ENCODE assay signal across 15 cellular contexts in the genomic region with DNA sequence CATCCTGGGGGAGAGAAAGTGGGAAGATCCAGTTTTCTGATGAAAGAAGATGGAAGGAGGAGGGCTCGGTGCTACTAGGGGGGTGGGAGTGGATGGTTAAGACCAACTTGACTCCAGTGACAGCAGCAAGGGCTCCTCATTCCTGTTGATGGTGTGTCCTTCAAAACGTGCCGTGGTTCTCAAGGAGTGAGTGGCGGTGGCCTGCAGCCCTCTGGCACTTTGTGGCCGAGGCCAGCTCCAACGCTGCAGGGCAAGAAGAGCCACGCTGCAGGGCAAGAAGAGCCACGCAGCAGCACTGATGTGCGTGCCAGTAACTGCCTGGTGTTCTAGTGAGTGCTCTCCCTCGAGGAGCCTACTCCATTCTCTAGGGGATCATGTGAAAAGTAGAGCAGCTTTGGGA.
"Had no signal": no experiment of that assay in that cellular context is flagged by ENCODE, and none has a peak within 500 bp of the region (broad histone marks: within the 10 kb centered on the region; RNA-seq: fewer than 3 reads in every experiment).

No MANE protein-coding gene starts in this region.

- DNase-seq: activated CD4-positive, alpha-beta T cell treated with anti-CD3 and anti-CD28 coated beads, Interleukin-2, amount 50 U/mL, for 4 hours; activated gamma-delta T cell treated with Interleukin-2 at 50 U/mL for 16 hours; aorta; ovary; stimulated activated CD4-positive, alpha-beta T cell treated with anti-CD3 and anti-CD28 coated beads, Interleukin-4, amount 100 ng/mL, for 4 hours; stimulated activated naive B cell treated with anti-CD40 and anti-IgM and Interleukin-4, amounts not matched to agents 10 μg/mL and 1 μg/mL and 100 μg/mL, for 72 hours had no signal

- H3K9me3 ChIP-seq: gastroesophageal sphincter, ovary, psoas muscle, right lobe of liver, SJSA1 had no signal

- H3K27ac Mint-ChIP-seq: activated T-helper 1 cell treated with anti-CD3 and anti-CD28 coated beads, Interleukin-12 subunit alpha, Interleukin-12 subunit beta, Interleukin-2, Interleukin-4 antibody, amounts not matched to agents 30 ng/mL and 10 ng/mL and 1 ng/mL, durations not matched to agents 14 hours and 24 hours and 36 hours; stimulated activated naive B cell treated with anti-CD40 and anti-IgM and Interleukin-4, amounts not matched to agents 10 μg/mL and 1 μg/mL and 100 μg/mL, for 72 hours had no signal

- H3K27me3 Mint-ChIP-seq: central memory CD8-positive, alpha-beta T cell; stimulated activated naive B cell treated with anti-CD40 and anti-IgM and Interleukin-4, amounts not matched to agents 10 μg/mL and 1 μg/mL and 100 μg/mL, for 72 hours had no signal

- H3K27ac ChIP-seq: ovary, right lobe of liver, SJSA1 had no signal

- H3K9me3 Mint-ChIP-seq: activated T-helper 1 cell treated with anti-CD3 and anti-CD28 coated beads, Interleukin-12 subunit alpha, Interleukin-12 subunit beta, Interleukin-2, Interleukin-4 antibody, amounts not matched to agents 30 ng/mL and 10 ng/mL and 1 ng/mL, durations not matched to agents 14 hours and 24 hours and 36 hours; central memory CD8-positive, alpha-beta T cell; stimulated activated naive B cell treated with anti-CD40 and anti-IgM and Interleukin-4, amounts not matched to agents 10 μg/mL and 1 μg/mL and 100 μg/mL, for 72 hours had no signal

- ATAC-seq: gastroesophageal sphincter; psoas muscle; right lobe of liver; stimulated activated naive B cell treated with anti-CD40 and anti-IgM and Interleukin-4, amounts not matched to agents 10 μg/mL and 1 μg/mL and 100 μg/mL, for 72 hours had no signal

- H3K36me3 ChIP-seq: gastroesophageal sphincter, ovary, right lobe of liver had no signal

- H3K27me3 ChIP-seq: gastroesophageal sphincter, ovary, right lobe of liver, SJSA1 had no signal

- H3K4me3 ChIP-seq: coronary artery, gastroesophageal sphincter, lung, ovary, psoas muscle, right lobe of liver, SJSA1, smooth muscle cell had no signal

- H3K4me3 Mint-ChIP-seq: activated T-helper 1 cell treated with anti-CD3 and anti-CD28 coated beads, Interleukin-12 subunit alpha, Interleukin-12 subunit beta, Interleukin-2, Interleukin-4 antibody, amounts not matched to agents 30 ng/mL and 10 ng/mL and 1 ng/mL, durations not matched to agents 14 hours and 24 hours and 36 hours; central memory CD8-positive, alpha-beta T cell; stimulated activated naive B cell treated with anti-CD40 and anti-IgM and Interleukin-4, amounts not matched to agents 10 μg/mL and 1 μg/mL and 100 μg/mL, for 72 hours had no signal
